8 cellular contexts compared by ENCODE assay signal in genomic region chr21:35256468-35256988, GRCh38.
A peak's percentile ranks its signal among the peaks of the same experiment; 100 is the strongest.
DNase-seq lines count a peak whose midpoint lies in the region; ATAC-seq and TF ChIP-seq lines count a peak whose summit lies in the region.

No MANE protein-coding gene starts in this region.

- peaks cover 41% of the 10 kb centered on the region for H3K4me1 ChIP-seq in RWPE2 (ENCODE audit: insufficient read depth, poor library complexity, severe bottlenecking)
- H3K4me1 ChIP-seq in neuronal stem cell (ENCODE audit: control insufficient read depth in 2 of 2, insufficient read depth in 1 of 2, low read depth in 1 of 2, low read length in 2 of 2), result peaks cover 0 to 5% of the 10 kb centered on the region in 2 donors

- peak overlapping the region in 1 of 2 donors; percentile 73 for H3K4me3 Mint-ChIP-seq in activated T-cell treated with anti-CD3 and anti-CD28 coated beads, Interleukin-2, amount 50 U/mL, for 72 hours
- no peak overlapping the region for H3K4me3 Mint-ChIP-seq in activated T-cell treated with anti-CD3 and anti-CD28 coated beads, Interleukin-2, amount 50 U/mL, for 4 hours

- no peaks in the 10 kb centered on the region for H3K79me1 ChIP-seq in neuronal stem cell (ENCODE audit: low read depth, low read length)

- H3K27me3 ChIP-seq in RWPE2 (ENCODE audit: insufficient read depth, poor library complexity, severe bottlenecking) (no peaks in the 10 kb centered on the region), neuronal stem cell (ENCODE audit: control insufficient read depth in 3 of 3, insufficient read depth in 3 of 3, low read depth in 1 of 3, low read length in 3 of 3) (no peaks in the 10 kb centered on the region)

- no peak overlapping the region for H3K4me2 ChIP-seq in neuronal stem cell (ENCODE audit: insufficient read depth, low read length, poor library complexity, severe bottlenecking)

- TF ChIP-seq CTCF in RWPE2 (IDR thresholded peaks at IDR 0.05; ENCODE audit: poor library complexity, severe bottlenecking) (no peak), fibroblast of mammary gland (conservative IDR thresholded peaks at IDR 0.05; ENCODE audit: control insufficient read depth, insufficient read depth, low read depth, low read length) (peak; percentile 13)

- H2BK12ac ChIP-seq in neuronal stem cell (ENCODE audit: low read length), result no peak overlapping the region

- H3K18ac ChIP-seq in neuronal stem cell (ENCODE audit: low read length), result no peak overlapping the region

- H2AK5ac ChIP-seq in neuronal stem cell (ENCODE audit: low read depth, low read length), result no peak overlapping the region

- H2AFZ ChIP-seq in neuronal stem cell (ENCODE audit: low read length), result no peak overlapping the region

- no peak overlapping the region for H2BK5ac ChIP-seq in neuronal stem cell (ENCODE audit: low read length)

- no peak overlapping the region for H3K14ac ChIP-seq in neuronal stem cell (ENCODE audit: low read length)

- no peak overlapping the region for H2BK120ac ChIP-seq in neuronal stem cell (ENCODE audit: low read depth, low read length)

- no CpG with 5 or more reads among the region's 10 CpGs for WGBS in neuronal stem cell (ENCODE audit: extremely low coverage in 2 of 2, insufficient read length in 2 of 2, insufficient replicate concordance in 1 of 2), 2 donors

- no peak overlapping the region for H2BK15ac ChIP-seq in neuronal stem cell (ENCODE audit: low read length)

- peaks cover 49% of the 10 kb centered on the region for H3K4me1 Mint-ChIP-seq in activated T-cell treated with anti-CD3 and anti-CD28 coated beads, Interleukin-2, amount 50 U/mL, for 72 hours (ENCODE audit: low read depth)
- peaks cover 15% of the 10 kb centered on the region for H3K4me1 Mint-ChIP-seq in activated T-cell treated with anti-CD3 and anti-CD28 coated beads, Interleukin-2, amount 50 U/mL, for 4 hours (ENCODE audit: low read depth)

- no peaks in the 10 kb centered on the region for H3K36me3 ChIP-seq in RWPE2 (ENCODE audit: low read depth)
- H3K36me3 ChIP-seq in neuronal stem cell (replicated peaks in 1 of 2; ENCODE audit: control insufficient read depth in 2 of 2, insufficient read depth in 2 of 2, low read length in 2 of 2), result peaks cover 0 to 1% of the 10 kb centered on the region in 2 donors

- H4K8ac ChIP-seq in neuronal stem cell (ENCODE audit: low read depth, low read length), result no peak overlapping the region

- H3K23ac ChIP-seq in neuronal stem cell (ENCODE audit: low read depth, low read length, poor library complexity), result no peak overlapping the region

- H3K4ac ChIP-seq in neuronal stem cell (ENCODE audit: low read length), result no peak overlapping the region

- H4K91ac ChIP-seq in neuronal stem cell (ENCODE audit: low read depth, low read length, poor library complexity), result no peak overlapping the region

- H3K36me3 Mint-ChIP-seq in activated T-cell treated with anti-CD3 and anti-CD28 coated beads, Interleukin-2, amount 50 U/mL, for 72 hours (ENCODE audit: insufficient read depth in 2 of 2), result peaks cover 2 to 3% of the 10 kb centered on the region in 2 donors
- H3K36me3 Mint-ChIP-seq in activated T-cell treated with anti-CD3 and anti-CD28 coated beads, Interleukin-2, amount 50 U/mL, for 4 hours (ENCODE audit: insufficient read depth), result no peaks in the 10 kb centered on the region

- no peak overlapping the region for H3K4me3 ChIP-seq in RWPE2 (ENCODE audit: severe bottlenecking)
- peak overlapping the region; percentile 9 for H3K4me3 ChIP-seq in fibroblast of mammary gland (ENCODE audit: control insufficient read depth, low read depth, low read length)
- H3K4me3 ChIP-seq in neuronal stem cell (ENCODE audit: low read length in 2 of 2), result no peak overlapping the region

- H3K9me3 Mint-ChIP-seq in activated T-cell treated with anti-CD3 and anti-CD28 coated beads, Interleukin-2, amount 50 U/mL, for 72 hours, result peaks cover 3 to 6% of the 10 kb centered on the region in 2 donors
- no peaks in the 10 kb centered on the region for H3K9me3 Mint-ChIP-seq in activated T-cell treated with anti-CD3 and anti-CD28 coated beads, Interleukin-2, amount 50 U/mL, for 4 hours

- peak overlapping the region; percentile 96 for H3K27ac ChIP-seq in RWPE2 (ENCODE audit: poor library complexity, severe bottlenecking)
- H3K27ac ChIP-seq in neuronal stem cell (replicated peaks; ENCODE audit: low read length), result no peak overlapping the region

- peak in 1 of 2 donors; percentile 25 for ATAC-seq in activated T-cell treated with anti-CD3 and anti-CD28 coated beads, Interleukin-2, amount 50 U/mL, for 72 hours (replicated peaks in 1 of 2)
- no peak for ATAC-seq in activated T-cell treated with anti-CD3 and anti-CD28 coated beads, Interleukin-2, amount 50 U/mL, for 4 hours
- peak; percentile 94 for ATAC-seq in RWPE2 (ENCODE audit: low read depth)
- ATAC-seq in HG02623 (IDR thresholded peaks at IDR 0.05; ENCODE audit: unreplicated experiment), result no peak
- ATAC-seq in HG03460 (IDR thresholded peaks at IDR 0.05; ENCODE audit: unreplicated experiment), result no peak

- no peak overlapping the region for H3K9ac ChIP-seq in neuronal stem cell (ENCODE audit: low read depth, low read length, poor library complexity)

- DNase-seq in activated T-cell treated with anti-CD3 and anti-CD28 coated beads, Interleukin-2, amount 50 U/mL, for 72 hours, result no peak
- no peak for DNase-seq in activated T-cell treated with anti-CD3 and anti-CD28 coated beads, Interleukin-2, amount 50 U/mL, for 4 hours
- peak; percentile 93 for DNase-seq in RWPE2 (ENCODE audit: low spot score)
- DNase-seq in fibroblast of mammary gland (ENCODE audit: low read depth), result peak; percentile 98
- peak; percentile 17 for DNase-seq in neuronal stem cell (ENCODE audit: low spot score)
- no peak for DNase-seq in cerebellar cortex (ENCODE audit: low spot score)

- peak overlapping the region; percentile 77 for H3K27ac Mint-ChIP-seq in activated T-cell treated with anti-CD3 and anti-CD28 coated beads, Interleukin-2, amount 50 U/mL, for 72 hours

- H3K27me3 Mint-ChIP-seq in activated T-cell treated with anti-CD3 and anti-CD28 coated beads, Interleukin-2, amount 50 U/mL, for 72 hours (ENCODE audit: low read depth), result peaks cover 12% of the 10 kb centered on the region
- H3K27me3 Mint-ChIP-seq in activated T-cell treated with anti-CD3 and anti-CD28 coated beads, Interleukin-2, amount 50 U/mL, for 4 hours (ENCODE audit: low read depth), result no peaks in the 10 kb centered on the region

- H3K9me3 ChIP-seq in RWPE2 (ENCODE audit: severe bottlenecking) (no peaks in the 10 kb centered on the region), neuronal stem cell (replicated peaks in 1 of 2; ENCODE audit: control insufficient read depth in 2 of 2, insufficient read depth in 1 of 2, low read depth in 1 of 2, low read length in 2 of 2) (no peaks in the 10 kb centered on the region)

Comparison
In these comparisons a context has a peak if more than half of its experiments do, and no peak if none do; other contexts are left out.
1. DNase-seq: peak in RWPE2 (single experiment), fibroblast of mammary gland (single experiment) and neuronal stem cell (single experiment); none in activated T-cell treated with anti-CD3 and anti-CD28 coated beads, Interleukin-2, amount 50 U/mL, for 72 hours (0 of 2), activated T-cell treated with anti-CD3 and anti-CD28 coated beads, Interleukin-2, amount 50 U/mL, for 4 hours (single experiment) and cerebellar cortex (single experiment).